In genomic region chr15:58293622-58294550, GRCh38 we compare ENCODE assay signal across 17 cellular contexts.
A peak's percentile ranks its signal among the peaks of the same experiment; 100 is the strongest.
DNase-seq lines count a peak whose midpoint lies in the region; FAIRE-seq and TF ChIP-seq lines count a peak whose summit lies in the region.
"Had no signal": no experiment of that assay in that cellular context is flagged by ENCODE, and none has a peak within 500 bp of the region (broad histone marks: within the 10 kb centered on the region; RNA-seq: fewer than 3 reads in every experiment).

No MANE protein-coding gene starts in this region.

- peaks cover 0 to 7% of the 10 kb centered on the region in 2 donors for H3K4me1 ChIP-seq in kidney (ENCODE audit: control insufficient read depth in 1 of 2, insufficient read depth in 1 of 2, low read depth in 1 of 2, low read length in 2 of 2)
- H3K4me1 ChIP-seq: esophagus muscularis mucosa, psoas muscle, tibial artery had no signal

- in situ Hi-C loops in brain microvascular endothelial cell (cut with HindIII; ENCODE audit: low pct_ligation_motif_present, low sequenced_read_pairs): no loop called here

- peak overlapping the region; percentile 59 to 78 for H3K27ac ChIP-seq in kidney (ENCODE audit: low read depth in 2 of 2, low read length in 2 of 2)
- H3K27ac ChIP-seq in brain microvascular endothelial cell: no peak overlapping the region
- H3K27ac ChIP-seq: esophagus muscularis mucosa, GM23248, HL-60, psoas muscle, tibial artery had no signal

- no peak overlapping the region for H3K9ac ChIP-seq in kidney (ENCODE audit: low read length in 2 of 2)
- H3K9ac ChIP-seq: GM23248 had no signal

- no peaks in the 10 kb centered on the region for H3K27me3 ChIP-seq in brain microvascular endothelial cell (replicated peaks)
- H3K27me3 ChIP-seq: esophagus muscularis mucosa had no signal

- FAIRE-seq in kidney (lab: Jason Lieb, UNC): no peak

- DNase-seq in DMS79 treated with DMSO at 0.1 percent for 48 hours (lab: John Stamatoyannopoulos, UW): peak; percentile 86
- DNase-seq in NCI-H187 (lab: John Stamatoyannopoulos, UW): peak; percentile 8 to 57
- peak; percentile 73 for DNase-seq in NCI-H748 treated with DMSO at 0.1 percent for 48 hours (lab: John Stamatoyannopoulos, UW)
- DNase-seq in kidney: no peak
- DNase-seq in NOMO-1 (lab: John Stamatoyannopoulos, UW; ENCODE audit: unreplicated experiment in 2 of 2): no peak
- no peak for DNase-seq in GOT3 (lab: John Stamatoyannopoulos, UW)
- DNase-seq in brain microvascular endothelial cell: no peak
- no peak for DNase-seq in NCI-H446 treated with DMSO at 0.1 percent for 48 hours (lab: John Stamatoyannopoulos, UW)
- DNase-seq: activated CD4-positive, alpha-beta memory T cell treated with anti-CD3 and anti-CD28 coated beads, Interleukin-2, amount 10 ng/mL, durations not matched to agents 7 days and 5 days; AML-193; glutamatergic neuron; GM23248; nephron progenitor cell; psoas muscle; tibial artery had no signal

- H3K36me3 ChIP-seq in kidney (ENCODE audit: control insufficient read depth in 1 of 2, insufficient read depth in 2 of 2, low read length in 2 of 2) (no peaks in the 10 kb centered on the region), brain microvascular endothelial cell (replicated peaks) (no peaks in the 10 kb centered on the region)
- H3K36me3 ChIP-seq: esophagus muscularis mucosa, tibial artery had no signal

- H3K4me3 ChIP-seq in kidney (ENCODE audit: low read length in 2 of 2): no peak overlapping the region
- no peak overlapping the region for H3K4me3 ChIP-seq in brain microvascular endothelial cell (ENCODE audit: low read depth, low read length)
- H3K4me3 ChIP-seq: esophagus muscularis mucosa, GM23248, psoas muscle, tibial artery had no signal

- peaks cover 4 to 12% of the 10 kb centered on the region in 2 donors for H3K9me3 ChIP-seq in kidney (ENCODE audit: control insufficient read depth in 1 of 2, low read length in 2 of 2)
- H3K9me3 ChIP-seq: tibial artery had no signal

- TF ChIP-seq CTCF in kidney (IDR thresholded peaks at IDR 0.05; ENCODE audit: borderline replicate concordance, extremely low read depth, insufficient read depth): no peak
- no peak for TF ChIP-seq CTCF in brain microvascular endothelial cell (IDR thresholded peaks at IDR 0.05; ENCODE audit: low read depth, low read length, missing control alignments)

- intact Hi-C loops in kidney (cut with DNase I): no loop called here

Comparison
In these comparisons a context has a peak if more than half of its experiments do, and no peak if none do; other contexts are left out.
1. DNase-seq: peak in DMS79 treated with DMSO at 0.1 percent for 48 hours (single experiment), NCI-H187 (2 of 2) and NCI-H748 treated with DMSO at 0.1 percent for 48 hours (single experiment); none in kidney (single experiment), NOMO-1 (0 of 2), GOT3 (single experiment), brain microvascular endothelial cell (single experiment) and NCI-H446 treated with DMSO at 0.1 percent for 48 hours (single experiment).